Comparison of ENCODE assay signal across 8 cellular contexts in genomic region chr16:75110637-75111513, GRCh38. TPM values are rescaled to one million over a fixed set of nuclear protein-coding genes. Genes with fewer than 3 reads are reported as not detected.
DNase-seq lines count a peak whose midpoint lies in the region; ATAC-seq and FAIRE-seq lines count a peak whose summit lies in the region.

No MANE protein-coding gene starts in this region.

- H3K27me3 ChIP-seq in NT2/D1 (ENCODE audit: insufficient read depth, insufficient read length), result no peaks in the 10 kb centered on the region

- no peaks in the 10 kb centered on the region for H3K9me3 ChIP-seq in NT2/D1 (ENCODE audit: insufficient read depth, low read length)

- H3K4me1 ChIP-seq in NT2/D1 (ENCODE audit: insufficient read depth, insufficient read length), result peaks cover 55% of the 10 kb centered on the region

- peak; percentile 98 for FAIRE-seq in HTR-8/SVneo (lab: Jason Lieb, UNC)

- H3K36me3 ChIP-seq in NT2/D1 (ENCODE audit: insufficient read depth, insufficient read length, low read length), result peaks cover 14% of the 10 kb centered on the region

- ATAC-seq in GM21367 (IDR thresholded peaks at IDR 0.05; ENCODE audit: unreplicated experiment), result peak; percentile 59

- DNase-seq in COLO829 (ENCODE audit: low spot score) (peak; percentile 58), HTR-8/SVneo (ENCODE audit: insufficient read length, low spot score) (peak; percentile 94), NT2/D1 (ENCODE audit: low read depth, low spot score) (peak; percentile 87), epidermal melanocyte (ENCODE audit: insufficient read length, low spot score) (peak; percentile 89), mucosa of gallbladder (ENCODE audit: low spot score) (peak; percentile 91)
- DNase-seq in activated CD8-positive, alpha-beta memory T cell treated with anti-CD3 and anti-CD28 coated beads, Interleukin-2, amount 50 U/mL, for 4 hours, result peak; percentile 78
- peak; percentile 45 to 63 for DNase-seq in stimulated activated CD8-positive, alpha-beta memory T cell treated with anti-CD3 and anti-CD28 coated beads, Interleukin-4, amount 100 ng/mL, for 1 hour (ENCODE audit: low read depth in 2 of 2, low spot score in 1 of 2)

- no peak overlapping the region for H3K4me3 ChIP-seq in NT2/D1 (ENCODE audit: insufficient read length, low read depth)

- peak overlapping the region; percentile 54 for H3K9ac ChIP-seq in NT2/D1 (ENCODE audit: insufficient read length, low read depth)

RNA-seq across cellular contexts. Expression of gene LDHD, which starts 5.7 kb away (rescaled TPM):
- 14.5 TPM for total RNA-seq in mucosa of gallbladder

RNA-seq across cellular contexts. Expression of gene ZFP1, which starts 37.4 kb away (rescaled TPM):
- total RNA-seq in mucosa of gallbladder, result 11.4 TPM
